In genomic region chr1:20507564-20508410, GRCh38 we compare ENCODE assay signal across 1 cellular context.
A peak's percentile ranks its signal among the peaks of the same experiment; 100 is the strongest.
TF ChIP-seq lines count a peak whose summit lies in the region.

TSS of gene MUL1 (minus strand) at chr1:20508151. CDS start at chr1:20508024, 127 bp downstream.

TF ChIP-seq in SK-N-SH, 30 proteins besides CTCF, POLR2A, EP300 and RAD21 (continued from another document):
- TF ChIP-seq MEF2A (IDR thresholded peaks at IDR 0.05; ENCODE audit: borderline replicate concordance, low read depth) (no peak), REST (IDR thresholded peaks at IDR 0.05; ENCODE audit: low read depth, low read length) (no peak), TCF12 (IDR thresholded peaks at IDR 0.05) (peak; percentile 9; the same call in 1 of the 2 replicates), NFIC (IDR thresholded peaks at IDR 0.05; ENCODE audit: borderline replicate concordance) (no peak), EZH2phosphoT487 (IDR thresholded peaks at IDR 0.05; ENCODE audit: borderline replicate concordance, low read depth) (no peak)
